ENCODE assay signal across 8 cellular contexts in the genomic region with DNA sequence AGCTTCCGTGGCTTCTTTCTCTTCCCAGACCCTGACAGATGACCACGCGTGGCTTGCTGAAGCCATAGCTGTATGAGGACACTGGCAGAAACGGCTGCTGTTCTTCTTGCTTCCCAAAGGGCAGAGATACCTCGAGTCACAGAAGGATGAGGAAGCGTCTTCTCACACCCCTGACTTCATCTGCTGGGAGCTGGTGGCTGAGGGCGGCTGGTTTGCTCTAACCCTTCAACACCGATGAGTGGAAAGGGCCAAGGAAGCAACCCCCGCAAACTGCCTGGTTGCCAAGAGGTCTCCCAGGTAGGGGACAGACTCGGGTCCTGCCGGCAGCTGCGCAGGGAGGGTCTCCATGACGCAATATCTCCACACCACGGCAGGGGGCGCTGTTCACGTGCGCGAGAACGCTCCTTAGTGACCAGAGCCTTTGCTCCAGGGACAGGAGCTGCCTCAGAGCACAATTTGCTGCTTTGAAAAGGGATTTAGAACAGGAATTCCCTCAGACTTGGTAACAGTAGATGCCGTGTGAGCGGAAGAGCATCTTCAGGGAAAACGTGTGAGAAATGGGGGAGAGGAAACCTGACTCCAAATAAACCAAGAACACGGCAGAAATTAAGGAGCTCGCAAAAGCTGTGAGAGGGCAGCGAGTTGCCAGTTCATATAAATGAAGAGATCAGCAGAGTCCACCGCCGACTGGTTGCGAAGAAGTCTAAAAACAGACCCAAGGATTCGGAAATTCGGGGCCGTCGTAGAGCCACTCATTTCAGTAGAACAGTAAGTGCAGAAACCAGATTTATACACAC.
A peak's percentile ranks its signal among the peaks of the same experiment; 100 is the strongest.
DNase-seq lines count a peak whose midpoint lies in the region; ATAC-seq, FAIRE-seq and TF ChIP-seq lines count a peak whose summit lies in the region.

No MANE protein-coding gene starts in this region.

- peaks cover 2 to 13% (median 6%) of the 10 kb centered on the region in 3 donors for H3K27me3 Mint-ChIP-seq in CD14-positive monocyte (ENCODE audit: low read depth in 3 of 3)
- peaks cover 32% of the 10 kb centered on the region for H3K27me3 Mint-ChIP-seq in T-helper 2 cell treated with Interferon-gamma antibody and Interleukin-4, amounts not matched to agents 5 μg/mL and 100 μg/mL, for 36 hours (ENCODE audit: low read depth)
- peaks cover 51% of the 10 kb centered on the region for H3K27me3 Mint-ChIP-seq in astrocyte (ENCODE audit: low read depth, unreplicated experiment)

- H3K4me2 ChIP-seq in astrocyte (ENCODE audit: low read length), result peak overlapping the region; percentile 39

- intact Hi-C loops in CD14-positive monocyte (cut with micrococcal nuclease), result loop anchor here (2.0 to 10.0 kb wide), 3 partner anchors 123 to 697 kb away; no protein-coding TSS in a partner anchor
- intact Hi-C loops in gastrocnemius medialis (cut with DNase I; ENCODE audit: low total_unique reads), result loop anchor here (1.0 to 2.0 kb wide), 3 partner anchors 461 to 699 kb away; no protein-coding TSS in a partner anchor

- H3K4me3 ChIP-seq in astrocyte (ENCODE audit: insufficient read depth, low read depth, low read length), result no peak overlapping the region
- H3K4me3 ChIP-seq in gastrocnemius medialis, result no peak overlapping the region

- H3K9ac ChIP-seq in astrocyte (ENCODE audit: low read length), result no peak overlapping the region

- no peaks in the 10 kb centered on the region for H3K4me1 ChIP-seq in astrocyte (ENCODE audit: insufficient read depth, low read length)
- no peaks in the 10 kb centered on the region for H3K4me1 ChIP-seq in gastrocnemius medialis

- FAIRE-seq in astrocyte (lab: Jason Lieb, UNC), result no peak

- H3K9me3 ChIP-seq in astrocyte (ENCODE audit: insufficient read depth, low read depth, low read length) (no peaks in the 10 kb centered on the region), gastrocnemius medialis (no peaks in the 10 kb centered on the region)

- no peaks in the 10 kb centered on the region for H4K20me1 ChIP-seq in astrocyte (ENCODE audit: insufficient read depth, low read length)

- in situ Hi-C loops in gastrocnemius medialis (cut with MboI; ENCODE audit: low sequenced_read_pairs in 4 of 4), result loop anchor here in 3 of 4 donors (10.0 to 25.0 kb wide), 4 partner anchors 456 to 693 kb away; a partner anchor contains a TSS

- H3K4me3 Mint-ChIP-seq in CD14-positive monocyte (no peak overlapping the region), astrocyte (ENCODE audit: unreplicated experiment) (no peak overlapping the region)
- no peak overlapping the region for H3K4me3 Mint-ChIP-seq in T-helper 2 cell treated with Interferon-gamma antibody and Interleukin-4, amounts not matched to agents 5 μg/mL and 100 μg/mL, for 36 hours

- H3K36me3 ChIP-seq in astrocyte (ENCODE audit: insufficient read depth, low read length) (no peaks in the 10 kb centered on the region), gastrocnemius medialis (no peaks in the 10 kb centered on the region)

- no peak overlapping the region for H3K27ac ChIP-seq in astrocyte (ENCODE audit: low read depth, low read length)
- no peak overlapping the region for H3K27ac ChIP-seq in gastrocnemius medialis

- DNase-seq in CD14-positive monocyte (ENCODE audit: low spot score), result peak; percentile 63
- peak; percentile 84 for DNase-seq in NCI-H1105 (lab: John Stamatoyannopoulos, UW)
- peak; percentile 53 for DNase-seq in T-helper 2 cell treated with Interferon-gamma antibody and Interleukin-4, amounts not matched to agents 5 μg/mL and 100 μg/mL, for 36 hours (ENCODE audit: low spot score)
- DNase-seq in astrocyte (ENCODE audit: low read depth), result peak; percentile 14
- DNase-seq in hepatic stellate cell (ENCODE audit: low spot score), result peak; percentile 75
- peak; percentile 48 to 49 for DNase-seq in gastrocnemius medialis

- TF ChIP-seq CTCF in CD14-positive monocyte (IDR thresholded peaks at IDR 0.05), result peak; percentile 93
- TF ChIP-seq CTCF in astrocyte (IDR thresholded peaks at IDR 0.05; ENCODE audit: insufficient read depth, low read depth, low read length), result peak; percentile 66
- peak; percentile 85 to 94 (median 92) for TF ChIP-seq CTCF in gastrocnemius medialis (IDR thresholded peaks at IDR 0.05 in 4 of 5, conservative IDR thresholded peaks at IDR 0.05 in 1 of 5)

- ATAC-seq in GM21360 (IDR thresholded peaks at IDR 0.05; ENCODE audit: unreplicated experiment) (peak; percentile 54), gastrocnemius medialis (peak; percentile 84 to 91), HG03469 (IDR thresholded peaks at IDR 0.05; ENCODE audit: unreplicated experiment) (no peak)

- H3K36me3 Mint-ChIP-seq in CD14-positive monocyte, result no peaks in the 10 kb centered on the region
- H3K36me3 Mint-ChIP-seq in T-helper 2 cell treated with Interferon-gamma antibody and Interleukin-4, amounts not matched to agents 5 μg/mL and 100 μg/mL, for 36 hours (ENCODE audit: low read depth), result no peaks in the 10 kb centered on the region
- no peaks in the 10 kb centered on the region for H3K36me3 Mint-ChIP-seq in astrocyte (ENCODE audit: low read depth, unreplicated experiment)

- H3K79me2 ChIP-seq in astrocyte (ENCODE audit: insufficient read depth, low read length), result no peaks in the 10 kb centered on the region

- TF ChIP-seq POLR2A in gastrocnemius medialis (IDR thresholded peaks at IDR 0.05), result no peak

- H3K9me3 Mint-ChIP-seq in CD14-positive monocyte, result peaks cover 0 to 3% (median 0%) of the 10 kb centered on the region in 7 donors
- no peaks in the 10 kb centered on the region for H3K9me3 Mint-ChIP-seq in T-helper 2 cell treated with Interferon-gamma antibody and Interleukin-4, amounts not matched to agents 5 μg/mL and 100 μg/mL, for 36 hours
- H3K9me3 Mint-ChIP-seq in astrocyte (ENCODE audit: unreplicated experiment), result peaks cover 8% of the 10 kb centered on the region

- H3K4me1 Mint-ChIP-seq in CD14-positive monocyte (peaks cover 1% of the 10 kb centered on the region), astrocyte (ENCODE audit: low read depth, unreplicated experiment) (peaks cover 9% of the 10 kb centered on the region)
- H3K4me1 Mint-ChIP-seq in T-helper 2 cell treated with Interferon-gamma antibody and Interleukin-4, amounts not matched to agents 5 μg/mL and 100 μg/mL, for 36 hours (ENCODE audit: low read depth), result peaks cover 1% of the 10 kb centered on the region

- peak overlapping the region; percentile 63 for H2AFZ ChIP-seq in astrocyte (ENCODE audit: low read depth, low read length)

- peaks cover 7% of the 10 kb centered on the region for H3K27me3 ChIP-seq in astrocyte (ENCODE audit: insufficient read depth, low read length)
- peaks cover 0 to 2% (median 0%) of the 10 kb centered on the region in 3 donors for H3K27me3 ChIP-seq in gastrocnemius medialis

- H3K27ac Mint-ChIP-seq in CD14-positive monocyte (no peak overlapping the region), astrocyte (ENCODE audit: unreplicated experiment) (no peak overlapping the region)
- H3K27ac Mint-ChIP-seq in T-helper 2 cell treated with Interferon-gamma antibody and Interleukin-4, amounts not matched to agents 5 μg/mL and 100 μg/mL, for 36 hours, result no peak overlapping the region

Comparison
In these comparisons a context has a peak if more than half of its experiments do, and no peak if none do; other contexts are left out.
1. DNase-seq: peak in every context shown above with its lines; median percentile 84 in NCI-H1105; 75 in hepatic stellate cell; 63 in CD14-positive monocyte; 53 in T-helper 2 cell treated with Interferon-gamma antibody and Interleukin-4, amounts not matched to agents 5 μg/mL and 100 μg/mL, for 36 hours; 48 in gastrocnemius medialis; 14 in astrocyte.